In the genomic region with DNA sequence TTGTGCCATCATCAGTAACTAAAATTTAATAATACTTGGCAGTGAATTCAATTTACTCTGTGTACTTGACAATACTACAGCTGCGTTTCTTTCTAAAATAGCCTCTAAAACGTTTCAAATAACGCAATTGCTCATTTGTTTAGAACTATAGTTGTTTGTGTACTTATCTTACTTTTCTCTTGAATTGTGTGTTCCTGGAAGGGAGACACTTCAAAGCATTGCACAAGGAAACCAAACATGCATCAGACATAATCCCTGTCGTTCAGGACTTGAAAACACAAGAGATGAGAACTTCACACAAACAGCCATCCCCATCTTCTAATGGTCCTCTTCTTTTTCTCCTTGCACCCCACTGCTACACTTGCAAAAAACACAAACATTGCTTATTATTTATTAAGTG, we compare ENCODE assay signal across 12 cellular contexts. TPM values are rescaled to one million over a fixed set of nuclear protein-coding genes. Genes with fewer than 3 reads are reported as not detected.
DNase-seq lines count a peak whose midpoint lies in the region; ATAC-seq lines count a peak whose summit lies in the region.
"Had no signal": no experiment of that assay in that cellular context is flagged by ENCODE, and none has a peak within 500 bp of the region (broad histone marks: within the 10 kb centered on the region; RNA-seq: fewer than 3 reads in every experiment).

No MANE protein-coding gene starts in this region.

- H3K4me1 ChIP-seq in CD4-positive, CD25-positive, alpha-beta regulatory T cell (ENCODE audit: control insufficient read depth, insufficient read depth, low read length, poor library complexity, severe bottlenecking), result peaks cover 61% of the 10 kb centered on the region
- peaks cover 71% of the 10 kb centered on the region for H3K4me1 ChIP-seq in GM23248 (ENCODE audit: insufficient read depth)
- peaks cover 46 to 53% of the 10 kb centered on the region in 2 donors for H3K4me1 ChIP-seq in naive thymus-derived CD4-positive, alpha-beta T cell (ENCODE audit: control insufficient read depth in 2 of 2, insufficient read depth in 2 of 2, low read length in 2 of 2)
- H3K4me1 ChIP-seq: HAP-1 had no signal

- peaks cover 30 to 77% (median 53%) of the 10 kb centered on the region in 4 donors for H3K4me1 Mint-ChIP-seq in CD4-positive, CD25-positive, alpha-beta regulatory T cell
- peaks cover 45% of the 10 kb centered on the region for H3K4me1 Mint-ChIP-seq in activated T-helper 17 cell treated with anti-CD3 and anti-CD28 coated beads, Interleukin-2, amount 50 U/mL, for 72 hours
- peaks cover 36 to 73% (median 62%) of the 10 kb centered on the region in 7 donors for H3K4me1 Mint-ChIP-seq in naive thymus-derived CD4-positive, alpha-beta T cell

- POLR2A ChIA-PET in naive thymus-derived CD4-positive, alpha-beta T cell (lab: Charles Lee), result interaction anchor here (1.5 kb wide), 1 partner anchor 38 kb away, joined by 3 read pairs; a partner anchor contains a TSS

- no peak overlapping the region for H3K4me2 ChIP-seq in GM23248 (ENCODE audit: unreplicated experiment)

- CTCF ChIA-PET in naive thymus-derived CD4-positive, alpha-beta T cell (lab: Charles Lee), result no interaction called here

- H3K9me2 ChIP-seq in GM23248 (ENCODE audit: insufficient read depth), result no peaks in the 10 kb centered on the region

- no peak overlapping the region for H2AFZ ChIP-seq in GM23248

- DNase-seq in CD4-positive, CD25-positive, alpha-beta regulatory T cell, result peak in 1 of 3 donors; percentile 93
- no peak for DNase-seq in GM23248
- no peak for DNase-seq in naive thymus-derived CD4-positive, alpha-beta T cell
- no peak for DNase-seq in kidney glomerular epithelial cell (lab: John Stamatoyannopoulos, UW)
- DNase-seq in SK-N-DZ (ENCODE audit: low spot score), result no peak
- no peak for DNase-seq in NCI-H128 (lab: John Stamatoyannopoulos, UW; ENCODE audit: unreplicated experiment)
- DNase-seq: NCI-H1694 treated with DMSO at 0.1 percent for 48 hours had no signal

- H3K27ac ChIP-seq in CD4-positive, CD25-positive, alpha-beta regulatory T cell (ENCODE audit: insufficient read depth, low read length, poor library complexity, severe bottlenecking), result peak overlapping the region; percentile 66
- peak overlapping the region; percentile 76; the same call in 1 of the 2 replicates for H3K27ac ChIP-seq in GM23248
- H3K27ac ChIP-seq in naive thymus-derived CD4-positive, alpha-beta T cell (ENCODE audit: low read depth, low read length), result peak overlapping the region; percentile 59
- H3K27ac ChIP-seq: C4-2B had no signal

- WGBS in GM23248 (ENCODE audit: low coverage in 1 of 2, low lambda C conversion rate in 2 of 2, missing lambda C conversion rate in 2 of 2), 2 experiments, result 55 to 57% methylated on average over 4 of the region's 4 CpGs

- H3F3A ChIP-seq in GM23248 (ENCODE audit: insufficient read depth), result peaks cover 84% of the 10 kb centered on the region

- H4K20me1 ChIP-seq in GM23248 (ENCODE audit: insufficient read depth), result no peaks in the 10 kb centered on the region

- H3K9me3 Mint-ChIP-seq in CD4-positive, CD25-positive, alpha-beta regulatory T cell, result peaks cover 0 to 4% (median 0%) of the 10 kb centered on the region in 7 donors
- peaks cover 3% of the 10 kb centered on the region for H3K9me3 Mint-ChIP-seq in activated T-helper 17 cell treated with anti-CD3 and anti-CD28 coated beads, Interleukin-2, amount 50 U/mL, for 72 hours
- H3K9me3 Mint-ChIP-seq in naive thymus-derived CD4-positive, alpha-beta T cell, result peaks cover 0 to 12% (median 0%) of the 10 kb centered on the region in 11 donors
- H3K9me3 Mint-ChIP-seq: stimulated activated memory B cell treated with anti-CD40 and anti-IgM and Interleukin-4, amounts not matched to agents 10 μg/mL and 1 μg/mL and 100 μg/mL, for 72 hours had no signal

- H3K9me3 ChIP-seq in CD4-positive, CD25-positive, alpha-beta regulatory T cell (ENCODE audit: control insufficient read depth in 2 of 2, low read length in 2 of 2), result no peaks in the 10 kb centered on the region
- H3K9me3 ChIP-seq in GM23248 (ENCODE audit: low read depth), result no peaks in the 10 kb centered on the region
- no peaks in the 10 kb centered on the region for H3K9me3 ChIP-seq in naive thymus-derived CD4-positive, alpha-beta T cell (ENCODE audit: control insufficient read depth in 2 of 3, low read length in 3 of 3)
- H3K9me3 ChIP-seq: HAP-1 had no signal

- no peaks in the 10 kb centered on the region for H3K36me3 Mint-ChIP-seq in CD4-positive, CD25-positive, alpha-beta regulatory T cell
- no peaks in the 10 kb centered on the region for H3K36me3 Mint-ChIP-seq in activated T-helper 17 cell treated with anti-CD3 and anti-CD28 coated beads, Interleukin-2, amount 50 U/mL, for 72 hours (ENCODE audit: low read depth)
- H3K36me3 Mint-ChIP-seq in naive thymus-derived CD4-positive, alpha-beta T cell, result peaks cover 0 to 51% (median 0%) of the 10 kb centered on the region in 5 donors
- H3K36me3 Mint-ChIP-seq: stimulated activated memory B cell treated with anti-CD40 and anti-IgM and Interleukin-4, amounts not matched to agents 10 μg/mL and 1 μg/mL and 100 μg/mL, for 72 hours had no signal

- in situ Hi-C loops in GM23248 (cut with MboI), result no loop called here

- no peaks in the 10 kb centered on the region for H3K27me3 ChIP-seq in CD4-positive, CD25-positive, alpha-beta regulatory T cell (ENCODE audit: control insufficient read depth, insufficient read depth, low read length)
- no peaks in the 10 kb centered on the region for H3K27me3 ChIP-seq in GM23248 (replicated peaks; ENCODE audit: insufficient read depth)
- no peaks in the 10 kb centered on the region for H3K27me3 ChIP-seq in naive thymus-derived CD4-positive, alpha-beta T cell (ENCODE audit: control insufficient read depth in 2 of 2, insufficient read depth in 2 of 2, low read length in 2 of 2)

- no peak overlapping the region for H3K9ac ChIP-seq in GM23248

- H3K79me2 ChIP-seq in GM23248 (ENCODE audit: insufficient read depth), result no peaks in the 10 kb centered on the region

- H3K4me3 Mint-ChIP-seq in CD4-positive, CD25-positive, alpha-beta regulatory T cell, result peak overlapping the region; percentile 42 to 90 (median 69)
- peak overlapping the region; percentile 68 for H3K4me3 Mint-ChIP-seq in activated T-helper 17 cell treated with anti-CD3 and anti-CD28 coated beads, Interleukin-2, amount 50 U/mL, for 72 hours
- H3K4me3 Mint-ChIP-seq in naive thymus-derived CD4-positive, alpha-beta T cell, result peak overlapping the region; percentile 48 to 94 (median 76)
- H3K4me3 Mint-ChIP-seq: stimulated activated memory B cell treated with anti-CD40 and anti-IgM and Interleukin-4, amounts not matched to agents 10 μg/mL and 1 μg/mL and 100 μg/mL, for 72 hours had no signal

- H3K27ac Mint-ChIP-seq in CD4-positive, CD25-positive, alpha-beta regulatory T cell, result peak overlapping the region; percentile 91 to 99 (median 97)
- H3K27ac Mint-ChIP-seq in activated T-helper 17 cell treated with anti-CD3 and anti-CD28 coated beads, Interleukin-2, amount 50 U/mL, for 72 hours, result peak overlapping the region; percentile 42
- peak overlapping the region; percentile 81 to 100 (median 88) for H3K27ac Mint-ChIP-seq in naive thymus-derived CD4-positive, alpha-beta T cell
- H3K27ac Mint-ChIP-seq: stimulated activated memory B cell treated with anti-CD40 and anti-IgM and Interleukin-4, amounts not matched to agents 10 μg/mL and 1 μg/mL and 100 μg/mL, for 72 hours had no signal

- peaks cover 15% of the 10 kb centered on the region for H3K27me3 Mint-ChIP-seq in CD4-positive, CD25-positive, alpha-beta regulatory T cell
- H3K27me3 Mint-ChIP-seq in activated T-helper 17 cell treated with anti-CD3 and anti-CD28 coated beads, Interleukin-2, amount 50 U/mL, for 72 hours, result no peaks in the 10 kb centered on the region
- H3K27me3 Mint-ChIP-seq in naive thymus-derived CD4-positive, alpha-beta T cell, result peaks cover 0 to 4% (median 0%) of the 10 kb centered on the region in 5 donors

- peak overlapping the region; percentile 68 for H3K4me3 ChIP-seq in CD4-positive, CD25-positive, alpha-beta regulatory T cell (ENCODE audit: low read depth, low read length)
- H3K4me3 ChIP-seq in GM23248, result no peak overlapping the region
- peak overlapping the region; percentile 18 for H3K4me3 ChIP-seq in naive thymus-derived CD4-positive, alpha-beta T cell (ENCODE audit: low read length)
- H3K4me3 ChIP-seq: HAP-1 had no signal

- H3K36me3 ChIP-seq in CD4-positive, CD25-positive, alpha-beta regulatory T cell (ENCODE audit: control insufficient read depth, insufficient read depth, low read length), result no peaks in the 10 kb centered on the region
- no peaks in the 10 kb centered on the region for H3K36me3 ChIP-seq in GM23248 (ENCODE audit: low read depth)
- no peaks in the 10 kb centered on the region for H3K36me3 ChIP-seq in naive thymus-derived CD4-positive, alpha-beta T cell (ENCODE audit: control insufficient read depth in 2 of 3, insufficient read depth in 3 of 3, low read length in 3 of 3)
- H3K36me3 ChIP-seq: HAP-1 had no signal

- intact Hi-C loops in naive thymus-derived CD4-positive, alpha-beta T cell (cut with micrococcal nuclease), result loop anchor here (1.0 to 5.0 kb wide), 12 partner anchors 27 to 505 kb away; a partner anchor contains a TSS

- ATAC-seq in CD4-positive, CD25-positive, alpha-beta regulatory T cell (ENCODE audit: low read depth in 2 of 2), result peak; percentile 54 to 55
- peak; percentile 34 for ATAC-seq in activated T-helper 17 cell treated with anti-CD3 and anti-CD28 coated beads, Interleukin-2, amount 50 U/mL, for 72 hours (replicated peaks)
- ATAC-seq in naive thymus-derived CD4-positive, alpha-beta T cell, result peak; percentile 35
- ATAC-seq in HG03378 (IDR thresholded peaks at IDR 0.05; ENCODE audit: unreplicated experiment), result no peak

RNA-seq across cellular contexts. Expression of a gene that starts 38.4 kb away (rescaled TPM):
- 23.1 TPM for total RNA-seq in CD4-positive, CD25-positive, alpha-beta regulatory T cell
- 100 to 1,000 TPM in 1 of 4 donors, 10 to 100 TPM in 3; 56.7 to 138 (median 84.7) TPM for polyA plus RNA-seq in CD4-positive, CD25-positive, alpha-beta regulatory T cell
- total RNA-seq in GM23248 (2014; rRNA removed; shearing (Covaris generic)), result 6.2 and 7.2 TPM in 2 replicates
- 9.1 TPM in 2 replicates for polyA plus RNA-seq in GM23248 (2016; fragmentation: Nextera tagmentation; extraction: Ambion mirVana)
- total RNA-seq in activated T-helper 17 cell treated with anti-CD3 and anti-CD28 coated beads, Interleukin-2, amount 50 U/mL, for 72 hours, result 10 to 100 TPM in 1 of 2 donors, 1 to 10 TPM in 1; 8.3 to 10.3 TPM
- total RNA-seq in naive thymus-derived CD4-positive, alpha-beta T cell, result 100 to 1,000 TPM in 1 of 5 experiments, 10 to 100 TPM in 2, 1 to 10 TPM in 2; 1.7 to 162 (median 15.2) TPM
- 10 to 100 TPM; 23.4 to 67.7 TPM for polyA plus RNA-seq in naive thymus-derived CD4-positive, alpha-beta T cell
- 4.4 and 5.1 TPM in 2 replicates for polyA plus RNA-seq in SK-N-DZ (2014; cell fraction: cytosol; rRNA removed)
- 2.1 and 2.8 TPM in 2 replicates for polyA plus RNA-seq in SK-N-DZ (2014; cell fraction: nucleus; rRNA removed)

Comparison
In these comparisons a context has a peak if more than half of its experiments do, and no peak if none do; other contexts are left out.
1. H3K27ac Mint-ChIP-seq: peak in every context shown above with its lines; median percentile 97 in CD4-positive, CD25-positive, alpha-beta regulatory T cell; 88 in naive thymus-derived CD4-positive, alpha-beta T cell; 42 in activated T-helper 17 cell treated with anti-CD3 and anti-CD28 coated beads, Interleukin-2, amount 50 U/mL, for 72 hours.